ENCODE assay signal across 21 cellular contexts in the genomic region with DNA sequence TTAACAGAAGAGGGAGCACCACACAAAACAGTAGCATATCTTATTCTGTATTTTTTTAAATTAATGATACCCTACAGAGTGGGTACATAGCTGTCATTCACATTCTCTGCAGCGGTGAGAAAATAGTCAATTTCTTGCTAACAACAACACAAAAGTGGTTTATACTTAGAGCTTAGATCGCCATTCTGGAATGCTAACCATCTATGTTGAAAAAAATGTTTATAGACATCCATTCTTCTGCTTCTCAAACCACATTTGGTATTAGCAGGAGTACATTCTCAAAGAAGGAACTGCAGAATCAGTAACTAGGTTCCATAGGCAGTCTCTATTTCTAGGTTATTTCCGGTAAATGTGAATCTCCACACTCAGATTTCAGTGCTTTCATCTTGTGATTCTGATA.
DNase-seq lines count a peak whose midpoint lies in the region; ATAC-seq and TF ChIP-seq lines count a peak whose summit lies in the region.
"Had no signal": no experiment of that assay in that cellular context is flagged by ENCODE, and none has a peak within 500 bp of the region (broad histone marks: within the 10 kb centered on the region; RNA-seq: fewer than 3 reads in every experiment).

No MANE protein-coding gene starts in this region.

- peaks cover 38% of the 10 kb centered on the region for H3K4me1 ChIP-seq in cardiac muscle cell (ENCODE audit: low read depth)
- H3K4me1 ChIP-seq: A549, left lung had no signal

- H3K4me3 ChIP-seq in cardiac muscle cell (no peak overlapping the region), brain microvascular endothelial cell (ENCODE audit: low read depth, low read length) (no peak overlapping the region)
- H3K4me3 ChIP-seq: A549, left lung, skin epidermis had no signal

- no peaks in the 10 kb centered on the region for H3K36me3 ChIP-seq in cardiac muscle cell
- H3K36me3 ChIP-seq in brain microvascular endothelial cell (replicated peaks): no peaks in the 10 kb centered on the region
- H3K36me3 ChIP-seq: left lung had no signal

- no peaks in the 10 kb centered on the region for H3K9me3 ChIP-seq in cardiac muscle cell (ENCODE audit: low read depth)
- H3K9me3 ChIP-seq: A549, left lung had no signal

- in situ Hi-C loops in brain microvascular endothelial cell (cut with HindIII; ENCODE audit: low pct_ligation_motif_present, low sequenced_read_pairs): no loop called here

- peak; percentile 0 to 25 for DNase-seq in cardiac muscle cell (ENCODE audit: low read depth in 1 of 2, low spot score in 1 of 2)
- no peak for DNase-seq in Right ventricle myocardium inferior (ENCODE audit: missing footprints)
- peak; percentile 1 for DNase-seq in brain microvascular endothelial cell
- DNase-seq in iris pigment epithelial cell (ENCODE audit: low read depth): peak; percentile 45
- no peak for DNase-seq in GF-D8 (lab: John Stamatoyannopoulos, UW)
- no peak for DNase-seq in SKM-1 treated with dmso at 0.1 percent for 144 hours (lab: John Stamatoyannopoulos, UW; ENCODE audit: unreplicated experiment)
- DNase-seq: activated CD8-positive, alpha-beta memory T cell treated with anti-CD3 and anti-CD28 coated beads, Interleukin-2, amount 50 U/mL, for 4 hours; erythroblast; head of caudate nucleus; left lung; midbrain; NCI-H1436; NCI-H774; nephron progenitor cell; SHP77 treated with DMSO at 0.1 percent for 48 hours; stimulated activated CD4-positive, alpha-beta T cell treated with anti-CD3 and anti-CD28 coated beads, Interleukin-4, amount 100 ng/mL, for 1 hour; stimulated activated naive CD8-positive, alpha-beta T cell treated with anti-CD3 and anti-CD28 coated beads, Interleukin-15, amount 100 ng/mL, for 72 hours had no signal

- H3K27ac ChIP-seq in cardiac muscle cell: peak overlapping the region; percentile 17
- H3K27ac ChIP-seq in brain microvascular endothelial cell: no peak overlapping the region
- H3K27ac ChIP-seq: A549, left lung, skin epidermis had no signal

- H3K27me3 ChIP-seq in cardiac muscle cell: no peaks in the 10 kb centered on the region
- no peaks in the 10 kb centered on the region for H3K27me3 ChIP-seq in brain microvascular endothelial cell (replicated peaks)
- H3K27me3 ChIP-seq: left lung had no signal

- intact Hi-C loops in Right ventricle myocardium inferior (cut with DNase I): no loop called here

- ATAC-seq in Right ventricle myocardium inferior (no peak), HG02870 (IDR thresholded peaks at IDR 0.05; ENCODE audit: unreplicated experiment) (no peak), HG03025 (IDR thresholded peaks at IDR 0.05; ENCODE audit: low FRiP score, unreplicated experiment) (no peak)
- ATAC-seq: A549; left lung; stimulated activated naive CD8-positive, alpha-beta T cell treated with anti-CD3 and anti-CD28 coated beads, Interleukin-15, amount 100 ng/mL, for 72 hours had no signal

- TF ChIP-seq CTCF in cardiac muscle cell (IDR thresholded peaks at IDR 0.05; ENCODE audit: low read depth, low read length) (no peak), brain microvascular endothelial cell (IDR thresholded peaks at IDR 0.05; ENCODE audit: low read depth, low read length, missing control alignments) (no peak)

Comparison
In these comparisons a context has a peak if more than half of its experiments do, and no peak if none do; other contexts are left out.
1. DNase-seq: peak in cardiac muscle cell (2 of 2), brain microvascular endothelial cell (single experiment) and iris pigment epithelial cell (single experiment); none in Right ventricle myocardium inferior (single experiment), GF-D8 (single experiment) and SKM-1 treated with dmso at 0.1 percent for 144 hours (single experiment).